Comparison of ENCODE assay signal across 8 cellular contexts in genomic region chr3:169771651-169772529, GRCh38. TPM values are rescaled to one million over a fixed set of nuclear protein-coding genes. Genes with fewer than 3 reads are reported as not detected.
DNase-seq lines count a peak whose midpoint lies in the region; ATAC-seq and TF ChIP-seq lines count a peak whose summit lies in the region.

No MANE protein-coding gene starts in this region.

- H3K27ac ChIP-seq in ascending aorta (peak overlapping the region; percentile 96 to 97), right atrium auricular region (peak overlapping the region; percentile 98 to 99), psoas muscle (peak overlapping the region; percentile 98)

- H3K27me3 ChIP-seq in ascending aorta (no peaks in the 10 kb centered on the region), right atrium auricular region (no peaks in the 10 kb centered on the region), psoas muscle (ENCODE audit: insufficient read depth in 3 of 3, low read length in 2 of 3) (no peaks in the 10 kb centered on the region)

- CTCF ChIA-PET in T-cell (lab: Charles Lee) = interaction anchor here (0.6 to 1.3 kb wide), 7 partner anchors 9 to 1479 kb away, joined by 3 to 14 read pairs (median 4); no protein-coding TSS in a partner anchor

- TF ChIP-seq CTCF in ascending aorta (IDR thresholded peaks at IDR 0.05) = no peak
- no peak for TF ChIP-seq CTCF in right atrium auricular region (IDR thresholded peaks at IDR 0.05)
- no peak for TF ChIP-seq CTCF in psoas muscle (IDR thresholded peaks at IDR 0.05)

- POLR2A ChIA-PET in T-cell (lab: Charles Lee) = interaction anchor here (0.6 to 2.5 kb wide), 9 partner anchors 8 to 1351 kb away, joined by 3 to 32 read pairs (median 5); partner anchors contain the start of genes SKIL (in 1 of the 2) and TERC (in 1 of the 2)

- H3K27ac Mint-ChIP-seq in T-cell = peak overlapping the region; percentile 98 to 99

- H3K4me3 ChIP-seq in ascending aorta (peak overlapping the region; percentile 75 to 78), right atrium auricular region (peak overlapping the region; percentile 75 to 97), psoas muscle (peak overlapping the region; percentile 83)

- 0% methylated on average over 30 of the region's 30 CpGs for WGBS in psoas muscle, 3 donors

- H3K9me3 ChIP-seq in ascending aorta = no peaks in the 10 kb centered on the region
- H3K9me3 ChIP-seq in right atrium auricular region = no peaks in the 10 kb centered on the region
- no peaks in the 10 kb centered on the region for H3K9me3 ChIP-seq in psoas muscle

- peak overlapping the region; percentile 98 to 99 (median 99) for H3K4me3 Mint-ChIP-seq in T-cell

- ATAC-seq in GM21717 (IDR thresholded peaks at IDR 0.05; ENCODE audit: unreplicated experiment) (peak; percentile 19), T-cell (replicated peaks in 1 of 4) (peak in 1 of 4 experiments; percentile 13), psoas muscle (peak; percentile 36 to 62 (median 42)), HG03442 (IDR thresholded peaks at IDR 0.05; ENCODE audit: unreplicated experiment) (no peak)

- H3K4me1 Mint-ChIP-seq in T-cell = peaks cover 38 to 52% (median 39%) of the 10 kb centered on the region in 3 donors

- H3K36me3 Mint-ChIP-seq in T-cell = peaks cover 11% of the 10 kb centered on the region

- peaks cover 0 to 3% (median 0%) of the 10 kb centered on the region in 3 donors for H3K9me3 Mint-ChIP-seq in T-cell

- intact Hi-C loops in ascending aorta (cut with DNase I) (loop anchor here (2.0 to 5.0 kb wide), 4 partner anchors 195 to 625 kb away; partner anchors contain the start of genes PHC3, SEC62 and SKIL), psoas muscle (cut with DNase I) (no loop called here)

- no peaks in the 10 kb centered on the region for H3K27me3 Mint-ChIP-seq in T-cell

- peaks cover 6 to 17% of the 10 kb centered on the region in 2 donors for H3K36me3 ChIP-seq in ascending aorta
- peaks cover 26% of the 10 kb centered on the region for H3K36me3 ChIP-seq in right atrium auricular region
- peaks cover 0 to 28% of the 10 kb centered on the region in 2 donors for H3K36me3 ChIP-seq in psoas muscle (ENCODE audit: insufficient read depth in 1 of 2, low read depth in 1 of 2)

- peaks cover 7 to 14% of the 10 kb centered on the region in 2 donors for H3K4me1 ChIP-seq in ascending aorta
- peaks cover 0 to 17% of the 10 kb centered on the region in 2 donors for H3K4me1 ChIP-seq in right atrium auricular region
- peaks cover 23% of the 10 kb centered on the region for H3K4me1 ChIP-seq in psoas muscle

- peak; percentile 28 for DNase-seq in AG20443 (ENCODE audit: low spot score)
- DNase-seq in NCI-H1694 (lab: John Stamatoyannopoulos, UW) = peak; percentile 92
- peak; percentile 10 to 73 (median 48) for DNase-seq in T-cell
- no peak for DNase-seq in ascending aorta (ENCODE audit: low spot score in 2 of 2)
- DNase-seq in right atrium auricular region (ENCODE audit: low spot score) = no peak
- peak; percentile 41 to 60 for DNase-seq in psoas muscle

RNA-seq across cellular contexts. Expression of gene MYNN, which starts 1.3 kb away (rescaled TPM):
- total RNA-seq in T-cell (10 to 100 TPM; 15.1 to 20.3 (median 17.6) TPM), ascending aorta (3.9 TPM), right atrium auricular region (10 to 100 TPM; 10.2 to 11.2 TPM), psoas muscle (10 to 100 TPM; 13.5 to 16.8 (median 15.8) TPM)
- polyA plus RNA-seq in psoas muscle = 10 to 100 TPM; 10.1 to 16.8 (median 10.5) TPM

RNA-seq across cellular contexts. Expression of gene ACTRT3, which starts 2.5 kb away (rescaled TPM):
- total RNA-seq in T-cell (under 1 TPM in 2 of 5 donors, not detected in 3; 0.15 to 0.28 TPM), ascending aorta (0.32 TPM), right atrium auricular region (1 to 10 TPM in 1 of 2 donors, under 1 TPM in 1; 0.30 to 1.4 TPM), psoas muscle (under 1 TPM; 0.74 to 0.81 (median 0.74) TPM)
- 1 to 10 TPM in 2 of 3 donors, under 1 TPM in 1; 0.63 to 3.0 (median 1.5) TPM for polyA plus RNA-seq in psoas muscle

RNA-seq across cellular contexts. Expression of gene TERC, which starts 7.0 kb away (rescaled TPM):
- 10 to 100 TPM; 10.3 to 22.4 (median 12.8) TPM for total RNA-seq in T-cell
- total RNA-seq in ascending aorta = 260 TPM
- total RNA-seq in right atrium auricular region = 10 to 100 TPM; 53.6 to 61.6 TPM
- total RNA-seq in psoas muscle = 1 to 10 TPM in 2 of 4 donors, under 1 TPM in 1, not detected in 1; 0.75 to 4.8 (median 1.5) TPM
- under 1 TPM in 2 of 3 donors, not detected in 1; 0.23 to 0.31 TPM for polyA plus RNA-seq in psoas muscle

RNA-seq across cellular contexts. Expression of gene LRRIQ4, which starts 40.8 kb away (rescaled TPM):
- not detected for total RNA-seq in T-cell
- not detected for total RNA-seq in ascending aorta
- total RNA-seq in right atrium auricular region = under 1 TPM in 1 of 2 donors, not detected in 1; 0.43 TPM
- not detected for total RNA-seq in psoas muscle
- under 1 TPM in 1 of 3 donors, not detected in 2; 0.01 TPM for polyA plus RNA-seq in psoas muscle

RNA-seq across cellular contexts. Expression of gene LRRC34, which starts 40.8 kb away (rescaled TPM):
- total RNA-seq in T-cell = 1 to 10 TPM in 1 of 5 donors, under 1 TPM in 4; 0.28 to 1.6 (median 0.92) TPM
- total RNA-seq in ascending aorta = 3.5 TPM
- 1 to 10 TPM; 2.9 to 3.3 TPM for total RNA-seq in right atrium auricular region
- under 1 TPM; 0.26 to 0.69 (median 0.49) TPM for total RNA-seq in psoas muscle
- 1 to 10 TPM in 1 of 3 donors, under 1 TPM in 2; 0.23 to 1.7 (median 0.26) TPM for polyA plus RNA-seq in psoas muscle

Comparison
In these comparisons a context has a peak if more than half of its experiments do, and no peak if none do; other contexts are left out.
1. DNase-seq: peak in AG20443 (single experiment), NCI-H1694 (single experiment), T-cell (34 of 34) and psoas muscle (2 of 2); none in ascending aorta (0 of 2) and right atrium auricular region (single experiment).
2. Peak in every context shown above with its lines, with median percentiles within 50 percentile points of each other: H3K27ac ChIP-seq and H3K4me3 ChIP-seq.